In genomic region chr15:38699633-38700230, GRCh38 we compare ENCODE assay signal across 8 cellular contexts.
DNase-seq lines count a peak whose midpoint lies in the region; ATAC-seq and TF ChIP-seq lines count a peak whose summit lies in the region.

No MANE protein-coding gene starts in this region.

- DNase-seq in DND-41: peak; percentile 74
- DNase-seq in T-cell: peak in 33 of 34 experiments; percentile 31 to 73 (median 60)
- DNase-seq in amniotic epithelial cell (ENCODE audit: low read depth): peak; percentile 69
- DNase-seq in hypothalamus (lab: John Stamatoyannopoulos, UW): peak in 28 of 51 donors; percentile 1 to 45 (median 20)
- peak; percentile 52 to 74 (median 69) for DNase-seq in stimulated activated CD4-positive, alpha-beta T cell treated with anti-CD3 and anti-CD28 coated beads, Interleukin-12 subunit alpha, Interleukin-12 subunit beta, amount 100 ng/mL, for 48 hours (ENCODE audit: low read depth in 2 of 3, low spot score in 1 of 3)
- DNase-seq in epidermal melanocyte (ENCODE audit: insufficient read length, low spot score): no peak

- POLR2A ChIA-PET in T-cell (lab: Charles Lee): interaction anchor here in 1 of 2 donors (0.6 to 1.1 kb wide), 2 partner anchors 8 to 136 kb away, joined by 3 to 4 read pairs; no protein-coding TSS in a partner anchor

- H3K4me1 ChIP-seq in DND-41 (ENCODE audit: insufficient read depth, low read length): peaks cover 32% of the 10 kb centered on the region

- no peaks in the 10 kb centered on the region for H3K9me3 Mint-ChIP-seq in T-cell

- H3K9ac ChIP-seq in DND-41 (ENCODE audit: low read depth, low read length): no peak overlapping the region

- no peak overlapping the region for H3K4me2 ChIP-seq in DND-41 (ENCODE audit: insufficient read depth, low read length)

- peaks cover 54 to 61% (median 55%) of the 10 kb centered on the region in 3 donors for H3K4me1 Mint-ChIP-seq in T-cell

- H4K20me1 ChIP-seq in DND-41 (ENCODE audit: insufficient read depth, low read length): no peaks in the 10 kb centered on the region

- no peak overlapping the region for H2AFZ ChIP-seq in DND-41 (ENCODE audit: low read depth, low read length)

- H3K4me3 ChIP-seq in DND-41 (ENCODE audit: low read depth in 1 of 2, low read length in 2 of 2): no peak overlapping the region

- H3K79me2 ChIP-seq in DND-41 (ENCODE audit: insufficient read depth, low read length): no peaks in the 10 kb centered on the region

- H3K9me3 ChIP-seq in DND-41 (ENCODE audit: insufficient read depth, low read length, severe bottlenecking): no peaks in the 10 kb centered on the region

- TF ChIP-seq CTCF in DND-41 (IDR thresholded peaks at IDR 0.05; ENCODE audit: borderline replicate concordance, extremely low read depth, low read length, poor library complexity, severe bottlenecking) (peak; percentile 91), LNCAP (IDR thresholded peaks at IDR 0.05) (peak; percentile 97)

- H3K4me3 Mint-ChIP-seq in T-cell: peak overlapping the region in 2 of 3 donors; percentile 6 to 24

- H3K27ac Mint-ChIP-seq in T-cell: peak overlapping the region; percentile 75 to 84

- no peak overlapping the region for H3K27ac ChIP-seq in DND-41 (ENCODE audit: low read length)

- H3K27me3 Mint-ChIP-seq in T-cell: no peaks in the 10 kb centered on the region

- ATAC-seq in DND-41 (ENCODE audit: insufficient read depth, low read depth) (peak; percentile 45), GM21528 (IDR thresholded peaks at IDR 0.05; ENCODE audit: low FRiP score, unreplicated experiment) (peak; percentile 64), T-cell (replicated peaks in 1 of 4) (peak; percentile 48 to 68 (median 52))

- H3K27me3 ChIP-seq in DND-41 (ENCODE audit: insufficient read depth, low read length, poor library complexity): peaks cover 5% of the 10 kb centered on the region

- H3K36me3 Mint-ChIP-seq in T-cell: no peaks in the 10 kb centered on the region

- H3K36me3 ChIP-seq in DND-41 (ENCODE audit: insufficient read depth, low read length): no peaks in the 10 kb centered on the region

- CTCF ChIA-PET in T-cell (lab: Charles Lee): interaction anchor here (0.5 to 5.9 kb wide), 87 partner anchors 8 to 1397 kb away, joined by 3 to 112 read pairs (median 4); partner anchors contain the start of genes RASGRP1 (in 2 of the 2) and FAM98B (in 1 of the 2)
